In the genomic region with DNA sequence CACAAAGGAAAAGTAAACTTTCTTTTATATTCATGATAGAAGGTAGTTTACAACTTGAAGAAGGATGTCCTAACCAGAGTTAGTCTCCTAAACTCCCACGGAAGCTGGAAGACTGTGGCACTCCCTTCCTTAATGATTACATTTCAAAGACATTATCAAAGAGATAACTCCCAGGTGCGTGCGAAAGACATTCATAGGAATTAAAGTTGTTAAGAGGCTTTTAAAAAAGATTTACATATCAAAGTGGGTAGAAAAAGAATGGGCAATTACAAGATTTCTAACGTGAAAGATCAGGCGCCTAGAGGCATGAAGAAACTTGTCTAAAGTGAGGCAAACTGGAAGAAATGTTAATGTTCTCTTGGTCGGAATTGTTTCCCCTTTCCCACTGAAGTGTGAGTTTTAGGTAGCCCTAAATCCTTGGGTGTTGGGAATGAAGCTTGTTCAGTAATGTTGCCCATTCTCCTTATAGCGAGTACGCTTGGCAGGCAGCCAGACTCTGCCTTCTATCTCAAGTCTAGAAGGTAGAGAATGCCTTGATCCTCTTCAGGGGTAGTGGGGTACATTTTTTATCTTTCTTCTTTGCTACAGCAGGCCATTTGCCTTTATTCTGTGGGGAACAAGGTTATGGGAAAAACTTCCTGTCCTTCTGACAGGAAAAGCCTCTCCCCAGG, we compare ENCODE assay signal across 28 cellular contexts.
A peak's percentile ranks its signal among the peaks of the same experiment; 100 is the strongest.
DNase-seq lines count a peak whose midpoint lies in the region; ATAC-seq, FAIRE-seq and TF ChIP-seq lines count a peak whose summit lies in the region.
"Had no signal": no experiment of that assay in that cellular context is flagged by ENCODE, and none has a peak within 500 bp of the region (broad histone marks: within the 10 kb centered on the region; RNA-seq: fewer than 3 reads in every experiment).

No MANE protein-coding gene starts in this region.

- no peak overlapping the region for H3K4ac ChIP-seq in mesendoderm (ENCODE audit: low read depth, low read length)

- no peak overlapping the region for H4K8ac ChIP-seq in mesendoderm (ENCODE audit: low read depth, low read length)

- H3K27me3 ChIP-seq in HUES48 (ENCODE audit: control insufficient read depth, insufficient read depth, low read length) (peaks cover 40% of the 10 kb centered on the region), bronchial epithelial cell (ENCODE audit: control insufficient read depth, insufficient read depth, low read length) (no peaks in the 10 kb centered on the region), mesendoderm (ENCODE audit: insufficient read depth, low read length, poor library complexity) (no peaks in the 10 kb centered on the region)
- H3K27me3 ChIP-seq: esophagus squamous epithelium, gastrocnemius medialis, vagina had no signal

- H3K9me3 ChIP-seq in HUES48 (ENCODE audit: control insufficient read depth, insufficient read depth, low read length) = no peaks in the 10 kb centered on the region
- H3K9me3 ChIP-seq: esophagus squamous epithelium, gastrocnemius medialis, SK-N-SH, thoracic aorta, vagina had no signal

- H3K27ac ChIP-seq in HUES48 (ENCODE audit: low read depth, low read length) (peak overlapping the region; percentile 40), mesendoderm (ENCODE audit: low read depth, low read length) (peak overlapping the region; percentile 47)
- H3K27ac ChIP-seq: 22Rv1, esophagus squamous epithelium, gastrocnemius medialis, thoracic aorta, vagina had no signal

- no CpG with 5 or more reads among the region's 8 CpGs for WGBS in mesendoderm (ENCODE audit: extremely low coverage, insufficient coverage, low lambda C conversion rate)

- no peaks in the 10 kb centered on the region for H3K79me2 ChIP-seq in mesendoderm (ENCODE audit: control insufficient read depth, insufficient read depth, low read length)

- H2BK120ac ChIP-seq in mesendoderm (ENCODE audit: low read depth, low read length) = no peak overlapping the region

- H3K56ac ChIP-seq in mesendoderm (ENCODE audit: low read length) = peak overlapping the region; percentile 29

- no peak overlapping the region for H2AK5ac ChIP-seq in mesendoderm (ENCODE audit: low read length)

- DNase-seq in DMS 273 (lab: John Stamatoyannopoulos, UW; ENCODE audit: unreplicated experiment) (peak; percentile 17), DMS 273 treated with DMSO at 0.1 percent for 48 hours (lab: John Stamatoyannopoulos, UW) (no peak), bronchial epithelial cell (ENCODE audit: low read depth) (peak; percentile 39), mesendoderm (peak; percentile 72), NCI-H146 (lab: John Stamatoyannopoulos, UW) (no peak)
- DNase-seq in effector CD8-positive, alpha-beta T cell (lab: John Stamatoyannopoulos, UW) = no peak
- DNase-seq: activated CD4-positive, CD25-positive, alpha-beta regulatory T cell treated with anti-CD3 and anti-CD28 coated beads, Interleukin-2, amount 50 U/mL, for 72 hours; activated T-cell treated with anti-CD3 and anti-CD28 coated beads for 4 hours; anterior cingulate cortex; Calu3; caudate nucleus; EL; esophagus squamous epithelium; gastrocnemius medialis; hippocampal formation; midbrain; naive thymus-derived CD4-positive, alpha-beta T cell; NCI-H1417 treated with DMSO at 0.1 percent for 48 hours; NCI-H526 treated with DMSO at 0.1 percent for 48 hours; SK-N-SH; stimulated activated naive CD4-positive, alpha-beta T cell treated with Interleukin-2 at 50 U/mL for 16 hours had no signal

- H2BK5ac ChIP-seq in mesendoderm (ENCODE audit: low read length) = no peak overlapping the region

- H3K4me2 ChIP-seq in mesendoderm (ENCODE audit: low read length) = no peak overlapping the region
- H3K4me2 ChIP-seq: SK-N-SH had no signal

- H3K4me3 ChIP-seq in HUES48 (ENCODE audit: low read depth, low read length) (no peak overlapping the region), bronchial epithelial cell (ENCODE audit: low read depth, low read length) (no peak overlapping the region), mesendoderm (ENCODE audit: low read length) (no peak overlapping the region)
- H3K4me3 ChIP-seq: esophagus squamous epithelium, gastrocnemius medialis, thoracic aorta, vagina had no signal

- no peak overlapping the region for H2BK15ac ChIP-seq in mesendoderm (replicated peaks; ENCODE audit: low read depth)

- no peak overlapping the region for H4K5ac ChIP-seq in mesendoderm (ENCODE audit: low read length)

- FAIRE-seq in bronchial epithelial cell (lab: Jason Lieb, UNC) = no peak
- FAIRE-seq: islet of Langerhans, TTC549 had no signal

- H3K79me1 ChIP-seq in mesendoderm (ENCODE audit: low read length) = no peaks in the 10 kb centered on the region

- ATAC-seq in GM18519 (IDR thresholded peaks at IDR 0.05; ENCODE audit: low FRiP score, unreplicated experiment) = no peak
- ATAC-seq: gastrocnemius medialis; naive thymus-derived CD4-positive, alpha-beta T cell had no signal

- no peak overlapping the region for H3K23ac ChIP-seq in mesendoderm (ENCODE audit: low read length)

- H3K18ac ChIP-seq in mesendoderm (ENCODE audit: low read length) = no peak overlapping the region

- H3K4me1 ChIP-seq in HUES48 (ENCODE audit: control insufficient read depth, insufficient read depth, low read length) = peaks cover 9% of the 10 kb centered on the region; the same call in 1 of the 2 replicates
- peaks cover 4% of the 10 kb centered on the region for H3K4me1 ChIP-seq in mesendoderm (ENCODE audit: control insufficient read depth, low read depth, low read length)
- H3K4me1 ChIP-seq: gastrocnemius medialis, vagina had no signal

- H3K36me3 ChIP-seq in HUES48 (ENCODE audit: control insufficient read depth, insufficient read depth, low read length) (no peaks in the 10 kb centered on the region), bronchial epithelial cell (ENCODE audit: control insufficient read depth, insufficient read depth, low read length) (no peaks in the 10 kb centered on the region), mesendoderm (ENCODE audit: control insufficient read depth, insufficient read depth, low read length) (no peaks in the 10 kb centered on the region)
- H3K36me3 ChIP-seq: esophagus squamous epithelium, gastrocnemius medialis, thoracic aorta, vagina had no signal

- no peak for TF ChIP-seq CTCF in bronchial epithelial cell (IDR thresholded peaks at IDR 0.05; ENCODE audit: insufficient read depth, low read length, severe bottlenecking)

- H3K9ac ChIP-seq in HUES48 (ENCODE audit: low read depth, low read length) (no peak overlapping the region), mesendoderm (ENCODE audit: low read length) (no peak overlapping the region)
- H3K9ac ChIP-seq: SK-N-SH had no signal

Comparison
In these comparisons a context has a peak if more than half of its experiments do, and no peak if none do; other contexts are left out.
1. DNase-seq: peak in DMS 273 (single experiment), bronchial epithelial cell (single experiment) and mesendoderm (single experiment); none in DMS 273 treated with DMSO at 0.1 percent for 48 hours (single experiment), effector CD8-positive, alpha-beta T cell (single experiment) and NCI-H146 (single experiment).